Comparison of ENCODE assay signal across 1 cellular context in the genomic region with DNA sequence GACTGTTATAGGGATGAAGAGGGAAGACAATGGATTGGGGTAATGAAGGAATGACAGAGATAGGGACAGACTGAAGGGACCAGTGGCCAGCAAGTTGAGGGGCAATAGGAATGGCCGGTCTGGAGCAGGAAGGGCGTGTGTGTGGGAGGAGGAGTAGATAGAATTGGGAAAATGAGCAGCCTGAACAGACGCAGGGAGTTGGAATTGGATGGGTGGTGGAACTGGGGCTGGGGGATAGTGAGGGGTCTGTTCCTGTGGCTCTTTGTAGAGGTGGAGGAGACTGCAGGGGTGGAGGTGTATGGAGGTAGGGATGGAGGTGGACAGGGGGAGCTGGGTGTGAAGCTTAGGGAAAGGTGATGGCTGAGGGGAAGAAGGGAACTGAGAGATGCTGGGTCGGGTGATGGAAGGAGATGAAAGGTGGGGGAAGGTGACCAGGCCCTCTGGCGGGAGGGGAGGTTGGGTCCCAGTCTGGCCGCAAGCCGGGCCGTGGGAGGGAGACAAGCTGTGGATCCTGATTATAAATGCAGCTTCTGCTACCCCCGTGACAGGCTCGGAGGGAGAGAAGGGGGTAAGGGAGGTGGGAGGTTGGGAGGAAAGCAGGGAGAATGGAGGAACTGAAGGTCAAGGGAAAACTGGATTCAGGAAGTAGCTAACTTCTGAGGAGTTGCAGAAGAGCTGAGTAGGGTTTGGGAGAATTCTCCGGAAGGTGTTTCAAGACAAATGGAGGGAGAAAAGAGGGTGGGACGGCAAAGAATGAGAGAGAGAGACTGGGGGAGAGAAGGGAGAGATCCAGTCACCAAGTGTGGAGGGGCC.
TF ChIP-seq lines count a peak whose summit lies in the region.

No MANE protein-coding gene starts in this region.

TF ChIP-seq in GM23338, 12 proteins besides CTCF, POLR2A, EP300 and RAD21 (continued from another document):
- TF ChIP-seq, protein P1, sequence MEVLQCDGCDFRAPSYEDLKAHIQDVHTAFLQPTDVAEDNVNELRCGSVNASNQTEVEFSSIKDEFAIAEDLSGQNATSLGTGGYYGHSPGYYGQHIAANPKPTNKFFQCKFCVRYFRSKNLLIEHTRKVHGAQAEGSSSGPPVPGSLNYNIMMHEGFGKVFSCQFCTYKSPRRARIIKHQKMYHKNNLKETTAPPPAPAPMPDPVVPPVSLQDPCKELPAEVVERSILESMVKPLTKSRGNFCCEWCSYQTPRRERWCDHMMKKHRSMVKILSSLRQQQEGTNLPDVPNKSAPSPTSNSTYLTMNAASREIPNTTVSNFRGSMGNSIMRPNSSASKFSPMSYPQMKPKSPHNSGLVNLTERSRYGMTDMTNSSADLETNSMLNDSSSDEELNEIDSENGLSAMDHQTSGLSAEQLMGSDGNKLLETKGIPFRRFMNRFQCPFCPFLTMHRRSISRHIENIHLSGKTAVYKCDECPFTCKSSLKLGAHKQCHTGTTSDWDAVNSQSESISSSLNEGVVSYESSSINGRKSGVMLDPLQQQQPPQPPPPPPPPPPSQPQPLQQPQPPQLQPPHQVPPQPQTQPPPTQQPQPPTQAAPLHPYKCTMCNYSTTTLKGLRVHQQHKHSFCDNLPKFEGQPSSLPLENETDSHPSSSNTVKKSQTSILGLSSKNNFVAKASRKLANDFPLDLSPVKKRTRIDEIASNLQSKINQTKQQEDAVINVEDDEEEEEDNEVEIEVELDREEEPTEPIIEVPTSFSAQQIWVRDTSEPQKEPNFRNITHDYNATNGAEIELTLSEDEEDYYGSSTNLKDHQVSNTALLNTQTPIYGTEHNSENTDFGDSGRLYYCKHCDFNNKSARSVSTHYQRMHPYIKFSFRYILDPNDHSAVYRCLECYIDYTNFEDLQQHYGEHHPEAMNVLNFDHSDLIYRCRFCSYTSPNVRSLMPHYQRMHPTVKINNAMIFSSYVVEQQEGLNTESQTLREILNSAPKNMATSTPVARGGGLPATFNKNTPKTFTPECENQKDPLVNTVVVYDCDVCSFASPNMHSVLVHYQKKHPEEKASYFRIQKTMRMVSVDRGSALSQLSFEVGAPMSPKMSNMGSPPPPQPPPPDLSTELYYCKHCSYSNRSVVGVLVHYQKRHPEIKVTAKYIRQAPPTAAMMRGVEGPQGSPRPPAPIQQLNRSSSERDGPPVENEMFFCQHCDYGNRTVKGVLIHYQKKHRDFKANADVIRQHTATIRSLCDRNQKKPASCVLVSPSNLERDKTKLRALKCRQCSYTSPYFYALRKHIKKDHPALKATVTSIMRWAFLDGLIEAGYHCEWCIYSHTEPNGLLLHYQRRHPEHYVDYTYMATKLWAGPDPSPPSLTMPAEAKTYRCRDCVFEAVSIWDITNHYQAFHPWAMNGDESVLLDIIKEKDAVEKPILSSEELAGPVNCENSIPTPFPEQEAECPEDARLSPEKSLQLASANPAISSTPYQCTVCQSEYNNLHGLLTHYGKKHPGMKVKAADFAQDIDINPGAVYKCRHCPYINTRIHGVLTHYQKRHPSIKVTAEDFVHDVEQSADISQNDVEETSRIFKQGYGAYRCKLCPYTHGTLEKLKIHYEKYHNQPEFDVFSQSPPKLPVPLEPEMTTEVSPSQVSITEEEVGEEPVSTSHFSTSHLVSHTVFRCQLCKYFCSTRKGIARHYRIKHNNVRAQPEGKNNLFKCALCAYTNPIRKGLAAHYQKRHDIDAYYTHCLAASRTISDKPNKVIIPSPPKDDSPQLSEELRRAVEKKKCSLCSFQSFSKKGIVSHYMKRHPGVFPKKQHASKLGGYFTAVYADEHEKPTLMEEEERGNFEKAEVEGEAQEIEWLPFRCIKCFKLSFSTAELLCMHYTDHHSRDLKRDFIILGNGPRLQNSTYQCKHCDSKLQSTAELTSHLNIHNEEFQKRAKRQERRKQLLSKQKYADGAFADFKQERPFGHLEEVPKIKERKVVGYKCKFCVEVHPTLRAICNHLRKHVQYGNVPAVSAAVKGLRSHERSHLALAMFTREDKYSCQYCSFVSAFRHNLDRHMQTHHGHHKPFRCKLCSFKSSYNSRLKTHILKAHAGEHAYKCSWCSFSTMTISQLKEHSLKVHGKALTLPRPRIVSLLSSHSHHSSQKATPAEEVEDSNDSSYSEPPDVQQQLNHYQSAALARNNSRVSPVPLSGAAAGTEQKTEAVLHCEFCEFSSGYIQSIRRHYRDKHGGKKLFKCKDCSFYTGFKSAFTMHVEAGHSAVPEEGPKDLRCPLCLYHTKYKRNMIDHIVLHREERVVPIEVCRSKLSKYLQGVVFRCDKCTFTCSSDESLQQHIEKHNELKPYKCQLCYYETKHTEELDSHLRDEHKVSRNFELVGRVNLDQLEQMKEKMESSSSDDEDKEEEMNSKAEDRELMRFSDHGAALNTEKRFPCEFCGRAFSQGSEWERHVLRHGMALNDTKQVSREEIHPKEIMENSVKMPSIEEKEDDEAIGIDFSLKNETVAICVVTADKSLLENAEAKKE (CRISPR knock-in tag; IDR thresholded peaks at IDR 0.05), result no peak
- TF ChIP-seq CREB1 (CRISPR knock-in tag; IDR thresholded peaks at IDR 0.05; ENCODE audit: low read depth) (no peak), POLR2AphosphoS5 (IDR thresholded peaks at IDR 0.05; ENCODE audit: low read depth) (no peak), ZNF331 (CRISPR knock-in tag; IDR thresholded peaks at IDR 0.05; ENCODE audit: low read depth) (no peak), EZH2 (IDR thresholded peaks at IDR 0.05; ENCODE audit: low read depth, unreplicated experiment) (no peak), STAT1 (IDR thresholded peaks at IDR 0.05; ENCODE audit: unreplicated experiment) (no peak), JUNB (IDR thresholded peaks at IDR 0.05; ENCODE audit: unreplicated experiment) (no peak), EZH2phosphoT487 (IDR thresholded peaks at IDR 0.05; ENCODE audit: unreplicated experiment) (no peak)
- TF ChIP-seq, protein P2, sequence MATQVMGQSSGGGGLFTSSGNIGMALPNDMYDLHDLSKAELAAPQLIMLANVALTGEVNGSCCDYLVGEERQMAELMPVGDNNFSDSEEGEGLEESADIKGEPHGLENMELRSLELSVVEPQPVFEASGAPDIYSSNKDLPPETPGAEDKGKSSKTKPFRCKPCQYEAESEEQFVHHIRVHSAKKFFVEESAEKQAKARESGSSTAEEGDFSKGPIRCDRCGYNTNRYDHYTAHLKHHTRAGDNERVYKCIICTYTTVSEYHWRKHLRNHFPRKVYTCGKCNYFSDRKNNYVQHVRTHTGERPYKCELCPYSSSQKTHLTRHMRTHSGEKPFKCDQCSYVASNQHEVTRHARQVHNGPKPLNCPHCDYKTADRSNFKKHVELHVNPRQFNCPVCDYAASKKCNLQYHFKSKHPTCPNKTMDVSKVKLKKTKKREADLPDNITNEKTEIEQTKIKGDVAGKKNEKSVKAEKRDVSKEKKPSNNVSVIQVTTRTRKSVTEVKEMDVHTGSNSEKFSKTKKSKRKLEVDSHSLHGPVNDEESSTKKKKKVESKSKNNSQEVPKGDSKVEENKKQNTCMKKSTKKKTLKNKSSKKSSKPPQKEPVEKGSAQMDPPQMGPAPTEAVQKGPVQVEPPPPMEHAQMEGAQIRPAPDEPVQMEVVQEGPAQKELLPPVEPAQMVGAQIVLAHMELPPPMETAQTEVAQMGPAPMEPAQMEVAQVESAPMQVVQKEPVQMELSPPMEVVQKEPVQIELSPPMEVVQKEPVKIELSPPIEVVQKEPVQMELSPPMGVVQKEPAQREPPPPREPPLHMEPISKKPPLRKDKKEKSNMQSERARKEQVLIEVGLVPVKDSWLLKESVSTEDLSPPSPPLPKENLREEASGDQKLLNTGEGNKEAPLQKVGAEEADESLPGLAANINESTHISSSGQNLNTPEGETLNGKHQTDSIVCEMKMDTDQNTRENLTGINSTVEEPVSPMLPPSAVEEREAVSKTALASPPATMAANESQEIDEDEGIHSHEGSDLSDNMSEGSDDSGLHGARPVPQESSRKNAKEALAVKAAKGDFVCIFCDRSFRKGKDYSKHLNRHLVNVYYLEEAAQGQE (IDR thresholded peaks at IDR 0.05; ENCODE audit: unreplicated experiment), result no peak
- TF ChIP-seq, protein P3, sequence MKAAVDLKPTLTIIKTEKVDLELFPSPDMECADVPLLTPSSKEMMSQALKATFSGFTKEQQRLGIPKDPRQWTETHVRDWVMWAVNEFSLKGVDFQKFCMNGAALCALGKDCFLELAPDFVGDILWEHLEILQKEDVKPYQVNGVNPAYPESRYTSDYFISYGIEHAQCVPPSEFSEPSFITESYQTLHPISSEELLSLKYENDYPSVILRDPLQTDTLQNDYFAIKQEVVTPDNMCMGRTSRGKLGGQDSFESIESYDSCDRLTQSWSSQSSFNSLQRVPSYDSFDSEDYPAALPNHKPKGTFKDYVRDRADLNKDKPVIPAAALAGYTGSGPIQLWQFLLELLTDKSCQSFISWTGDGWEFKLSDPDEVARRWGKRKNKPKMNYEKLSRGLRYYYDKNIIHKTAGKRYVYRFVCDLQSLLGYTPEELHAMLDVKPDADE (IDR thresholded peaks at IDR 0.05), result no peak
